In the genomic region with DNA sequence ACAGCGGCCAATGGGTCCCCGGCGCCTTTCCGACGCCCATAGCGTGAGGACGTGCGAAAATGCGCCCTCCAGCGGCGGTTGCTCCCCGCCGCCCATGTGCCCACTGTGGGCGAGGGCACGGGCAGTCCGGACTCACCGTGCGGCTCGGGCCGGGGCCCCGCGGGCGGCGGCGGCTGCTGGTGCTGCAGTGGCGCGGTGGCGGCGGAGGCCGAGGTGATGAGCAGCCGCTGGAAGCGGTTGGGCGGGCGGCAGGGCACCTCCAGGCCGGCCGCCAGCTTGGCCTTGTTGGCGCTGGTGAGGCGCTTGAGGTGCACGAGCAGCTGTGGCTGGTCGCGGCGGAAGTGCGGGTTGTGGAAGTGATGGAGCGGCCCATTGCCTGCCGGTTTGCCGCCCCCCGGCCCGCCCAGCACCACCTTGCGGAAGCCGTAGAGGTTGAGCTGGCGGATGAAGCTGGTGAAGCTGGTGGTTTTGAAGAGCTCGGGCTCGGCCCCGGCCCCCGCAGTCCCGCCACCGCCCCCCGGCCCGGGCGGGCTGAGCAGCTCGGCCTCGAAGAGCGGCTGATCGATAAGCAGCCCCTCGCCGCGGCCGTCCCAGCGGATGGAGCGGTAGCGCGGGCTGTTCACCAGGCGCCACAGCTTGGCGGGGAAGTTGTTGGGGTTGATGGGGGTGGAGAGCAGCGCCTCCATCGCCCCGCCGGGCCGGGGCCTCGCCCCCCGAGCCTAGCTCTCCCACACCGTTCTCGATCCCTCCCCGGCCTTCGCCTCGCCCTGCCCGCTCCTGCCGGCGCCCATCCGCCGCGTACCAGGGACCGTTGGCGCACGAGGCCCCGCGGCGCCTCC, we compare ENCODE assay signal across 10 cellular contexts. TPM values are rescaled to one million over a fixed set of nuclear protein-coding genes. Genes with fewer than 3 reads are reported as not detected.
A peak's percentile ranks its signal among the peaks of the same experiment; 100 is the strongest.
DNase-seq lines count a peak whose midpoint lies in the region; ATAC-seq and TF ChIP-seq lines count a peak whose summit lies in the region.
"Had no signal": no experiment of that assay in that cellular context is flagged by ENCODE, and none has a peak within 500 bp of the region (broad histone marks: within the 10 kb centered on the region; RNA-seq: fewer than 3 reads in every experiment).

A gene with protein sequence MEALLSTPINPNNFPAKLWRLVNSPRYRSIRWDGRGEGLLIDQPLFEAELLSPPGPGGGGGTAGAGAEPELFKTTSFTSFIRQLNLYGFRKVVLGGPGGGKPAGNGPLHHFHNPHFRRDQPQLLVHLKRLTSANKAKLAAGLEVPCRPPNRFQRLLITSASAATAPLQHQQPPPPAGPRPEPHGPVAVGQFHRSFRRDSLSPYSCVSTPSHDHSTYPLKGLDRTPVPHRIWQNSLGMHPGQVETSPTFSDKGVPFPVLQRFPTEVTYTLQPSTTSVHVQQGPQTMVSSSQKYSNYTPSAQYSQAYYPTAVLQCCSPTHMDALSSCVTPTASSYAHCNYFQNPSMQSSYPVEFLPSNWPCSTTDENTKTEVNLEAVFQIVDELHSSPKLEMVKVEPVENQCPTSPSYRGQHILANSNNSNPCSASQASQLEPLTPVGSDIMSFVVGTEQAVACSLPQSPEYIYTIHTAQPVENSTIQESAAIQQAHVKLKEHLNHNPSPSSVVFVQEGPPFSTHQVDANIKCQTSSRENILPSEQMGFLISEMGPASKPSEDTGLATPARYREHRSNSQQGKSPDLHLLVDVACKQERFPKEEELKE (minus strand): TSS at position 820 of the 839 bp plus-strand sequence. CDS start 134 bp downstream, at position 686.

- POLR2A ChIA-PET in SK-N-SH (lab: Yijun Ruan, JAX) (interaction anchor here (0.6 kb wide), 1 partner anchor 70 kb away, joined by 4 read pairs; no protein-coding TSS in a partner anchor), PC-9 (lab: Charles Lee; ENCODE audit: unreplicated experiment) (no interaction called here)

- TF ChIP-seq CTCF in SK-N-SH (IDR thresholded peaks at IDR 0.05) = no peak
- peak in 1 of 6 experiments; percentile 21 for TF ChIP-seq CTCF in thyroid gland (IDR thresholded peaks at IDR 0.05)
- no peak for TF ChIP-seq CTCF in dorsolateral prefrontal cortex (IDR thresholded peaks at IDR 0.05 in 54 of 56, conservative IDR thresholded peaks at IDR 0.05 in 2 of 56; ENCODE audit: low read depth in 1 of 56, partially characterized antibody in 56 of 56)
- TF ChIP-seq CTCF in PC-9 (conservative IDR thresholded peaks at IDR 0.05) = no peak

- H3K27me3 Mint-ChIP-seq in naive B cell = no peaks in the 10 kb centered on the region

- H4K20me1 ChIP-seq in SK-N-SH (ENCODE audit: insufficient read depth) = no peaks in the 10 kb centered on the region
- no peaks in the 10 kb centered on the region; the same call in 1 of the 2 replicates for H4K20me1 ChIP-seq in PC-9 (ENCODE audit: insufficient read depth)

- H3K79me2 ChIP-seq in SK-N-SH (ENCODE audit: insufficient read depth) = no peaks in the 10 kb centered on the region
- no peaks in the 10 kb centered on the region for H3K79me2 ChIP-seq in PC-9 (ENCODE audit: low read depth)

- TF ChIP-seq RAD21 in SK-N-SH (IDR thresholded peaks at IDR 0.05; ENCODE audit: low read length) = no peak

- no peak for TF ChIP-seq EP300 in SK-N-SH (IDR thresholded peaks at IDR 0.05; ENCODE audit: borderline replicate concordance in 1 of 2, low read depth in 1 of 2, low read length in 1 of 2)

- intact Hi-C loops in thyroid gland (cut with DNase I) (no loop called here), dorsolateral prefrontal cortex (cut with DNase I) (no loop called here), PC-9 (cut with micrococcal nuclease; ENCODE audit: unreplicated experiment) (no loop called here)

- H3K4me1 Mint-ChIP-seq in naive B cell = peaks cover 2 to 12% (median 11%) of the 10 kb centered on the region in 3 donors

- WGBS in SK-N-SH (ENCODE audit: low lambda C conversion rate) = 97% methylated on average over 87 of the region's 98 CpGs
- 73 to 90% methylated on average over 19 to 55 of the region's 98 CpGs for WGBS in thyroid gland, 2 donors

- no peaks in the 10 kb centered on the region for H3K9me2 ChIP-seq in SK-N-SH
- H3K9me2 ChIP-seq in PC-9 (ENCODE audit: insufficient read depth) = no peaks in the 10 kb centered on the region

- H3K4me3 ChIP-seq in SK-N-SH (ENCODE audit: low read depth in 2 of 2, low read length in 1 of 2) = no peak within 1 kb of the TSS
- no peak within 1 kb of the TSS for H3K4me3 ChIP-seq in thyroid gland (replicated peaks in 1 of 3)
- H3K4me3 ChIP-seq in dorsolateral prefrontal cortex = peak within 1 kb of the TSS in 1 of 59 donors; percentile 6
- no peak within 1 kb of the TSS for H3K4me3 ChIP-seq in PC-9

- H3K9me3 ChIP-seq in SK-N-SH = no peaks in the 10 kb centered on the region
- no peaks in the 10 kb centered on the region for H3K9me3 ChIP-seq in thyroid gland
- no peaks in the 10 kb centered on the region; the same call in 1 of the 2 replicates for H3K9me3 ChIP-seq in PC-9 (ENCODE audit: insufficient read depth, low read depth)

- H3K4me2 ChIP-seq in SK-N-SH = no peak within 1 kb of the TSS
- H3K4me2 ChIP-seq in PC-9 = no peak within 1 kb of the TSS

- CTCF ChIA-PET in SK-N-SH (lab: Yijun Ruan, JAX) = interaction anchor here (1.0 to 1.1 kb wide), 2 partner anchors 10 to 39 kb away, joined by 3 read pairs; no protein-coding TSS in a partner anchor
- CTCF ChIA-PET in PC-9 (lab: Charles Lee) = no interaction called here

- ATAC-seq in SK-N-SH treated with all-trans-retinoic acid at 6 μM for 48 hours = no peak; the same call in 2 of the 3 replicates
- ATAC-seq in activated naive CD4-positive, alpha-beta T cell treated with anti-CD3 and anti-CD28 coated beads, Interleukin-2, amount 50 U/mL, for 72 hours = peak; percentile 86
- ATAC-seq in naive B cell (ENCODE audit: low read depth in 2 of 2) = peak; percentile 95 to 96
- no peak for ATAC-seq in GM21619 (IDR thresholded peaks at IDR 0.05; ENCODE audit: unreplicated experiment)

- H3K9ac ChIP-seq in SK-N-SH = no peak within 1 kb of the TSS

- peak within 1 kb of the TSS in 1 of 2 donors; percentile 79 for H3K27ac Mint-ChIP-seq in activated naive CD4-positive, alpha-beta T cell treated with anti-CD3 and anti-CD28 coated beads, Interleukin-2, amount 50 U/mL, for 72 hours
- H3K27ac Mint-ChIP-seq in naive B cell = peak within 1 kb of the TSS in 5 of 6 donors; percentile 51 to 87 (median 76)

- H3K27ac ChIP-seq in SK-N-SH (ENCODE audit: low read depth in 2 of 2, low read length in 1 of 2) (no peak within 1 kb of the TSS), thyroid gland (no peak within 1 kb of the TSS), dorsolateral prefrontal cortex (peak within 1 kb of the TSS in 3 of 59 donors; percentile 10 to 29 (median 21)), PC-9 (no peak within 1 kb of the TSS)
- H3K27ac ChIP-seq: 22Rv1 had no signal

- H3K36me3 ChIP-seq in SK-N-SH (replicated peaks in 1 of 2; ENCODE audit: control insufficient read depth in 1 of 2, insufficient read depth in 2 of 2, low read length in 1 of 2) (peaks cover 35 to 49% of the 10 kb centered on the region in 2 experiments), thyroid gland (peaks cover 28 to 52% of the 10 kb centered on the region in 2 donors), PC-9 (ENCODE audit: low read depth) (peaks cover 23% of the 10 kb centered on the region; the same call in 1 of the 2 replicates)

- H3K36me3 Mint-ChIP-seq in activated naive CD4-positive, alpha-beta T cell treated with anti-CD3 and anti-CD28 coated beads, Interleukin-2, amount 50 U/mL, for 72 hours = peaks cover 17 to 18% of the 10 kb centered on the region in 2 donors
- peaks cover 6 to 18% of the 10 kb centered on the region in 2 donors for H3K36me3 Mint-ChIP-seq in naive B cell

- no peaks in the 10 kb centered on the region for H3F3A ChIP-seq in SK-N-SH (replicated peaks; ENCODE audit: insufficient read depth)
- peaks cover 8% of the 10 kb centered on the region; the same call in 1 of the 2 replicates for H3F3A ChIP-seq in PC-9 (ENCODE audit: insufficient read depth, low read depth)

- DNase-seq in SK-N-SH (peak; percentile 38), naive B cell (peak; percentile 89), thyroid gland (peak; percentile 10), dorsolateral prefrontal cortex (no peak), PC-9 (no peak)
- DNase-seq in activated naive CD4-positive, alpha-beta T cell treated with anti-CD3 and anti-CD28 coated beads, Interleukin-2, amount 50 U/mL, for 72 hours (ENCODE audit: low spot score in 2 of 2) = peak; percentile 75 to 82

- H3K4me1 ChIP-seq in SK-N-SH (ENCODE audit: control insufficient read depth in 1 of 2, insufficient read depth in 2 of 2, low read depth in 1 of 2, low read length in 1 of 2) (no peaks in the 10 kb centered on the region), thyroid gland (no peaks in the 10 kb centered on the region), PC-9 (replicated peaks; ENCODE audit: insufficient read depth) (peaks cover 10% of the 10 kb centered on the region)

- BruUV-seq in PC-9 (replicated peaks; lab: Mats Ljungman, UMichigan) = no TSS peak

- no peak for TF ChIP-seq POLR2A in thyroid gland (IDR thresholded peaks at IDR 0.05)

- H2AFZ ChIP-seq in SK-N-SH (ENCODE audit: low read depth) (no peak within 1 kb of the TSS), PC-9 (no peak within 1 kb of the TSS)

- H3K27me3 ChIP-seq in SK-N-SH (ENCODE audit: insufficient read depth) (no peaks in the 10 kb centered on the region), thyroid gland (no peaks in the 10 kb centered on the region), dorsolateral prefrontal cortex (no peaks in the 10 kb centered on the region), PC-9 (ENCODE audit: insufficient read depth, low read depth) (no peaks in the 10 kb centered on the region)

- peak within 1 kb of the TSS; percentile 65 to 87 (median 76) for H3K4me3 Mint-ChIP-seq in naive B cell

- H3K9me3 Mint-ChIP-seq in activated naive CD4-positive, alpha-beta T cell treated with anti-CD3 and anti-CD28 coated beads, Interleukin-2, amount 50 U/mL, for 72 hours = no peaks in the 10 kb centered on the region
- H3K9me3 Mint-ChIP-seq in naive B cell = no peaks in the 10 kb centered on the region

TF ChIP-seq in SK-N-SH treated with all-trans-retinoic acid at 6 μM for 48 hours, 23 proteins besides CTCF, POLR2A, EP300 and RAD21 (continues in another document):
- TF ChIP-seq SNAI2 (CRISPR knock-in tag; IDR thresholded peaks at IDR 0.05) = no peak

RNA-seq across cellular contexts. Expression of the gene that starts here (rescaled TPM):
- polyA plus RNA-seq in SK-N-SH (2012; rRNA removed) (not detected in 2 replicates), naive B cell (ENCODE audit: low read depth in 6 of 6) (1 to 10 TPM; 1.3 to 4.6 (median 3.1) TPM)
- 0.01 TPM in 2 replicates for polyA plus RNA-seq in SK-N-SH (2012; cell fraction: cytosol; rRNA removed)
- polyA plus RNA-seq in SK-N-SH (2012; cell fraction: nucleus; rRNA removed) = 0.05 TPM in 1 of 2 replicates, not detected in the other
- 1 to 10 TPM; 2.0 to 3.9 TPM for total RNA-seq in activated naive CD4-positive, alpha-beta T cell treated with anti-CD3 and anti-CD28 coated beads, Interleukin-2, amount 50 U/mL, for 72 hours
- total RNA-seq in thyroid gland (under 1 TPM; 0.10 to 0.25 (median 0.12) TPM), dorsolateral prefrontal cortex (1 to 10 TPM in 1 of 120 experiments, under 1 TPM in 116, not detected in 3; 0.10 to 1.0 (median 0.30) TPM), PC-9 (2021) (not detected in 2 replicates)
- total RNA-seq: RPMI7951 had no signal

Comparison
In these comparisons a context has a peak if more than half of its experiments do, and no peak if none do; other contexts are left out.
1. Peak in DNase-seq in SK-N-SH; RNA of the gene not detected or under 1 TPM.
2. Peak in DNase-seq in thyroid gland; RNA of the gene not detected or under 1 TPM.
3. DNase-seq: peak in activated naive CD4-positive, alpha-beta T cell treated with anti-CD3 and anti-CD28 coated beads, Interleukin-2, amount 50 U/mL, for 72 hours (2 of 2) and naive B cell (single experiment); none in dorsolateral prefrontal cortex (0 of 10) and PC-9 (0 of 2).
4. ATAC-seq: peak in activated naive CD4-positive, alpha-beta T cell treated with anti-CD3 and anti-CD28 coated beads, Interleukin-2, amount 50 U/mL, for 72 hours (2 of 2) and naive B cell (2 of 2); none in SK-N-SH treated with all-trans-retinoic acid at 6 μM for 48 hours (single experiment) and GM21619 (single experiment).